In the genomic region with DNA sequence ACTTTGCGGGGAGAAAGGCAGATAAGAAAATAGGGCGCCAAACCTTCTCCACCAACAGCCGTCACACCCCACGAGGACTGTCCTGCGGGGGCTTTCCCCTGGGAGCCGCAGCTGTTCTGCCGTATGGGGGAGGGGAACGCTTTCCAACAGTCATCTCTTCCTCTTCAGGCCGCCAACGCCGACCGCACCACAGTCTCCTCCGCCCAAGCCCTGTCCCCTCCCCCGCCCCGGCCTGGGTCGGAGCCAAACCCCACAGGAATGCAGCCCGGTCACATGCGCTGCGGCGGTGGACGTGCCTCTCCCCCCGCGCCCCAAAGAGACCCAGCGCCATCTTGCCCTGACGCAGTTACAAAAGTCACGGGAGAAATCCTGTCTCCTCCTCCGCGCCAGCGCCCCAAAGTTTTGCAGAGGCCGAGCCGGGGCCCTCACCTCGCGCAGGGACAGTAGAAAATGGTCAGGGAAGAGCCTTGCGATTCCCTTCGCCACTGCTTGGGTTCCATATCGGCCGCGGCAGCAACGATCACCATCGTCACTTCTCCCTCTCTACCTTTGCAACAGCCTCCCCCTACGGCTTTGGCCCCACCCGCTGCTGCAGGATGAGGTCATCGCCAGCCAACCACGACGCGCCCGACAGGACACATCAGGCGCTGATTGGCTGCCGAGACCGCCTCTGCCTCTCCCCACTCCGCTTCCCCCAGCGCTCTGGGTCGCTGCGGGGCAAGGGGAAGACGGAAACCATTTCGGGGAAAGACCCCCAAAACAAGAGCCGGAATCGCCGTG, we compare ENCODE assay signal across 8 cellular contexts. TPM values are rescaled to one million over a fixed set of nuclear protein-coding genes. Genes with fewer than 3 reads are reported as not detected.
DNase-seq lines count a peak whose midpoint lies in the region; ATAC-seq, FAIRE-seq and TF ChIP-seq lines count a peak whose summit lies in the region.

No MANE protein-coding gene starts in this region.

- peak overlapping the region; percentile 96 for H3K4me3 ChIP-seq in trophoblast cell (ENCODE audit: low read depth, low read length)
- H3K4me3 ChIP-seq in transverse colon, result peak overlapping the region; percentile 80 to 88 (median 87)

- H3K23ac ChIP-seq in trophoblast cell (ENCODE audit: low read length), result no peak overlapping the region

- no peak overlapping the region for H2BK12ac ChIP-seq in trophoblast cell (ENCODE audit: low read length)

- peak overlapping the region; percentile 93 for H2AK5ac ChIP-seq in trophoblast cell (ENCODE audit: low read length)

- no peak for TF ChIP-seq CTCF in transverse colon (IDR thresholded peaks at IDR 0.05)

- H4K12ac ChIP-seq in trophoblast cell (ENCODE audit: low read depth, low read length), result peak overlapping the region; percentile 77

- peak; percentile 95 for FAIRE-seq in GM12891 (lab: Jason Lieb, UNC)

- peak overlapping the region; percentile 100 for H3K9ac ChIP-seq in trophoblast cell (ENCODE audit: low read length)

- H3K4me1 ChIP-seq in trophoblast cell (ENCODE audit: control insufficient read depth in 1 of 2, insufficient read depth in 2 of 2, low read length in 2 of 2) (peaks cover 0 to 1% of the 10 kb centered on the region in 2 experiments), transverse colon (peaks cover 1 to 39% (median 33%) of the 10 kb centered on the region in 4 donors)

- H3K27ac ChIP-seq in adipose tissue (ENCODE audit: low read depth, low read length), result peak overlapping the region; percentile 99
- H3K27ac ChIP-seq in trophoblast cell (ENCODE audit: low read depth, low read length), result peak overlapping the region; percentile 99
- H3K27ac ChIP-seq in transverse colon, result peak overlapping the region; percentile 98 to 100 (median 99)

- H3K79me1 ChIP-seq in trophoblast cell (ENCODE audit: low read length), result peaks cover 30% of the 10 kb centered on the region

- TF ChIP-seq POLR2A in GM12891 (IDR thresholded peaks at IDR 0.05; ENCODE audit: low read depth, low read length), result peak; percentile 85
- no peak for TF ChIP-seq POLR2A in transverse colon (IDR thresholded peaks at IDR 0.05)

- H2BK120ac ChIP-seq in trophoblast cell (ENCODE audit: insufficient read depth, low read length, poor library complexity), result peak overlapping the region; percentile 99

- in situ Hi-C loops in transverse colon (cut with MboI; ENCODE audit: low pct_ligation_motif_present in 1 of 4, low pct_unique_long_range_greater_than_20kb in 1 of 4, low sequenced_read_pairs in 3 of 4), result loop anchor here in 1 of 4 donors (10.0 kb wide), 1 partner anchor 68 kb away; no protein-coding TSS in a partner anchor

- peak; percentile 86 for TF ChIP-seq EP300 in transverse colon (IDR thresholded peaks at IDR 0.05; ENCODE audit: low read depth)

- H3K14ac ChIP-seq in trophoblast cell (ENCODE audit: low read length), result peak overlapping the region; percentile 100

- DNase-seq in GM12891 (ENCODE audit: insufficient read length, low spot score) (peak; percentile 83), NCI-H1417 treated with DMSO at 0.1 percent for 48 hours (lab: John Stamatoyannopoulos, UW) (peak; percentile 95), SW 1271 (lab: John Stamatoyannopoulos, UW) (peak; percentile 90 to 94), cardiac septum (ENCODE audit: low spot score) (peak; percentile 100), trophoblast cell (peak; percentile 97 to 98), transverse colon (peak; percentile 100)

- H4K8ac ChIP-seq in trophoblast cell (ENCODE audit: low read depth, low read length), result peak overlapping the region; percentile 99

- peak; percentile 79 for ATAC-seq in HG02798 (IDR thresholded peaks at IDR 0.05; ENCODE audit: poor library complexity, unreplicated experiment)

- H3K18ac ChIP-seq in trophoblast cell (ENCODE audit: low read length), result peak overlapping the region; percentile 99

- H3K4me2 ChIP-seq in trophoblast cell (ENCODE audit: low read length), result peak overlapping the region; percentile 80

- peaks cover 32% of the 10 kb centered on the region for H3K79me2 ChIP-seq in trophoblast cell (ENCODE audit: control insufficient read depth, insufficient read depth, low read length, poor library complexity)

- peak overlapping the region; percentile 56 for H2AFZ ChIP-seq in trophoblast cell (ENCODE audit: insufficient read depth, low read length, poor library complexity)

- H3K36me3 ChIP-seq in trophoblast cell (ENCODE audit: control insufficient read depth in 1 of 2, insufficient read depth in 2 of 2, low read length in 2 of 2) (peaks cover 3 to 4% of the 10 kb centered on the region in 2 experiments), transverse colon (no peaks in the 10 kb centered on the region)

- H2BK5ac ChIP-seq in trophoblast cell (ENCODE audit: low read depth, low read length, poor library complexity), result peak overlapping the region; percentile 100

- intact Hi-C loops in cardiac septum (cut with DNase I), result loop anchor here (1.0 to 10.0 kb wide), 3 partner anchors 28 to 232 kb away; no protein-coding TSS in a partner anchor
- intact Hi-C loops in transverse colon (cut with DNase I; ENCODE audit: low total_unique reads), result no loop called here

- H3K9me3 ChIP-seq in trophoblast cell (ENCODE audit: insufficient read depth, low read depth, low read length) (no peaks in the 10 kb centered on the region), transverse colon (no peaks in the 10 kb centered on the region)

- H3K27me3 ChIP-seq in trophoblast cell (ENCODE audit: insufficient read depth, low read length), result no peaks in the 10 kb centered on the region
- no peaks in the 10 kb centered on the region for H3K27me3 ChIP-seq in transverse colon

- peak overlapping the region; percentile 100 for H4K91ac ChIP-seq in trophoblast cell (ENCODE audit: low read depth, low read length)

- peak overlapping the region; percentile 97 for H3K4ac ChIP-seq in trophoblast cell (ENCODE audit: low read depth, low read length)

- 0 to 1% (median 0%) methylated on average over 56 to 59 of the region's 59 CpGs for WGBS in adipose tissue, 3 donors
- no CpG with 5 or more reads among the region's 59 CpGs for WGBS in trophoblast cell (ENCODE audit: extremely low coverage, insufficient coverage, insufficient read length)
- WGBS in transverse colon (ENCODE audit: low coverage in 1 of 2), 2 donors, result 0 to 1% methylated on average over 8 to 59 of the region's 59 CpGs

TF ChIP-seq in GM12891, 5 proteins besides CTCF, POLR2A, EP300 and RAD21:
- peak; percentile 72 for TF ChIP-seq SPI1 (IDR thresholded peaks at IDR 0.05; ENCODE audit: low read depth, low read length)
- TF ChIP-seq POLR2AphosphoS5 (IDR thresholded peaks at IDR 0.05; ENCODE audit: low read depth, low read length), result peak; percentile 89
- peak; percentile 56 for TF ChIP-seq PAX5 (IDR thresholded peaks at IDR 0.05; ENCODE audit: insufficient read depth, low read length, severe bottlenecking)
- TF ChIP-seq TAF1 (IDR thresholded peaks at IDR 0.05; ENCODE audit: low read depth, low read length), result peak; percentile 77
- peak; percentile 87 for TF ChIP-seq POU2F2 (IDR thresholded peaks at IDR 0.05; ENCODE audit: low read depth, low read length)

RNA-seq across cellular contexts. Expression of gene KMT2E, which starts 1.3 kb away (rescaled TPM):
- 24.9 TPM for polyA plus RNA-seq in GM12891 (2012; ENCODE audit: low read depth, missing spikeins)
- 10 to 100 TPM; 14.2 to 21.1 (median 20.2) TPM for polyA plus RNA-seq in adipose tissue
- total RNA-seq in cardiac septum (65.7 TPM), transverse colon (100 to 1,000 TPM in 3 of 4 donors, 10 to 100 TPM in 1; 86.8 to 362 (median 178) TPM)
- 25.0 and 25.8 TPM in 2 replicates for polyA plus RNA-seq in trophoblast cell (2013)

Comparison
In these comparisons a context has a peak if more than half of its experiments do, and no peak if none do; other contexts are left out.
1. Peak in every context shown above with its lines: DNase-seq, ATAC-seq, H3K4me3 ChIP-seq and H3K27ac ChIP-seq.